Comparison of ENCODE assay signal across 1 cellular context in the genomic region with DNA sequence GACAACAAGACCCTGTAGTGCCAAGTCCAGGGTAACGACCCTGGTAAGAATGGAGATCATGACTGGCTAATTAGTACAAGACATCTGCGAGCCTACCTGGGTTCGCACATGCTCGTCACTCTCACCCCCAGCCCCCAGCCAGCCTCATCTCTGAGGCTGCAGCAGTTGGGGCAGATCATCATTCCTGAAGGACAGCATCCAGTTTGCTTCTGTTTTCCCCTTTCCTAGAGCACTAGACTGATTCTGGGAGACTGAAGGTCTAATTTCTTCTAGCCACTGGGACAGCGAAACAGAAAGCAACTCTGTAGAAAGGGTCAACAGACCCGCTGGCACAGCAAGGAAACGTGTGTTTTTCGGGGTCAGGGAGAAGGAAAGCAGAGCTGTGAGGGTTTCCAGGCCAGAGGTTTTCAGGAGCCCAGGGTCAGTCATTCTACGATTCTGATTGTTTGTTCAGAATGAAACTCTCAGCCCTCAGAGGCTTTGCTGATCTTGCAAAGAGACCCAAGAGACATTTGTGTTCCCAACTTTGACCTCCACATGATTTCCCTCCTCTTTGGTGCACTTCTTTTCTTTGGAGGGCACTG.
A peak's percentile ranks its signal among the peaks of the same experiment; 100 is the strongest.
TF ChIP-seq lines count a peak whose summit lies in the region.

No MANE protein-coding gene starts in this region.

TF ChIP-seq in GM12878, 131 proteins besides CTCF, POLR2A, EP300 and RAD21 (continued from another document):
- TF ChIP-seq, protein P1, sequence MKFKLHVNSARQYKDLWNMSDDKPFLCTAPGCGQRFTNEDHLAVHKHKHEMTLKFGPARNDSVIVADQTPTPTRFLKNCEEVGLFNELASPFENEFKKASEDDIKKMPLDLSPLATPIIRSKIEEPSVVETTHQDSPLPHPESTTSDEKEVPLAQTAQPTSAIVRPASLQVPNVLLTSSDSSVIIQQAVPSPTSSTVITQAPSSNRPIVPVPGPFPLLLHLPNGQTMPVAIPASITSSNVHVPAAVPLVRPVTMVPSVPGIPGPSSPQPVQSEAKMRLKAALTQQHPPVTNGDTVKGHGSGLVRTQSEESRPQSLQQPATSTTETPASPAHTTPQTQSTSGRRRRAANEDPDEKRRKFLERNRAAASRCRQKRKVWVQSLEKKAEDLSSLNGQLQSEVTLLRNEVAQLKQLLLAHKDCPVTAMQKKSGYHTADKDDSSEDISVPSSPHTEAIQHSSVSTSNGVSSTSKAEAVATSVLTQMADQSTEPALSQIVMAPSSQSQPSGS (IDR thresholded peaks at IDR 0.05; ENCODE audit: low read length): no peak
- TF ChIP-seq, protein P2, sequence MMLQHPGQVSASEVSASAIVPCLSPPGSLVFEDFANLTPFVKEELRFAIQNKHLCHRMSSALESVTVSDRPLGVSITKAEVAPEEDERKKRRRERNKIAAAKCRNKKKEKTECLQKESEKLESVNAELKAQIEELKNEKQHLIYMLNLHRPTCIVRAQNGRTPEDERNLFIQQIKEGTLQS (IDR thresholded peaks at IDR 0.05; ENCODE audit: borderline replicate concordance, extremely low read depth, low read depth, low read length): no peak
- no peak for TF ChIP-seq GABPA (IDR thresholded peaks at IDR 0.05; ENCODE audit: low read depth)
- no peak for TF ChIP-seq POLR2AphosphoS2 (IDR thresholded peaks at IDR 0.05; ENCODE audit: low read depth, low read length)
- TF ChIP-seq ZNF274 (IDR thresholded peaks at IDR 0.05; ENCODE audit: insufficient read depth, insufficient read length): no peak
- no peak for TF ChIP-seq TARDBP (IDR thresholded peaks at IDR 0.05; ENCODE audit: borderline replicate concordance)
- TF ChIP-seq, protein P3, sequence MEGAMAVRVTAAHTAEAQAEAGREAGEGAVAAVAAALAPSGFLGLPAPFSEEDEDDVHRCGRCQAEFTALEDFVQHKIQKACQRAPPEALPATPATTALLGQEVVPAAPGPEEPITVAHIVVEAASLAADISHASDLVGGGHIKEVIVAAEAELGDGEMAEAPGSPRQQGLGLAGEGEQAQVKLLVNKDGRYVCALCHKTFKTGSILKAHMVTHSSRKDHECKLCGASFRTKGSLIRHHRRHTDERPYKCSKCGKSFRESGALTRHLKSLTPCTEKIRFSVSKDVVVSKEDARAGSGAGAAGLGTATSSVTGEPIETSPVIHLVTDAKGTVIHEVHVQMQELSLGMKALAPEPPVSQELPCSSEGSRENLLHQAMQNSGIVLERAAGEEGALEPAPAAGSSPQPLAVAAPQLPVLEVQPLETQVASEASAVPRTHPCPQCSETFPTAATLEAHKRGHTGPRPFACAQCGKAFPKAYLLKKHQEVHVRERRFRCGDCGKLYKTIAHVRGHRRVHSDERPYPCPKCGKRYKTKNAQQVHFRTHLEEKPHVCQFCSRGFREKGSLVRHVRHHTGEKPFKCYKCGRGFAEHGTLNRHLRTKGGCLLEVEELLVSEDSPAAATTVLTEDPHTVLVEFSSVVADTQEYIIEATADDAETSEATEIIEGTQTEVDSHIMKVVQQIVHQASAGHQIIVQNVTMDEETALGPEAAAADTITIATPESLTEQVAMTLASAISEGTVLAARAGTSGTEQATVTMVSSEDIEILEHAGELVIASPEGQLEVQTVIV (IDR thresholded peaks at IDR 0.05; ENCODE audit: borderline replicate concordance, partially characterized antibody): no peak
- TF ChIP-seq SMAD5 (IDR thresholded peaks at IDR 0.05; ENCODE audit: low read depth): no peak
- TF ChIP-seq, protein P4, sequence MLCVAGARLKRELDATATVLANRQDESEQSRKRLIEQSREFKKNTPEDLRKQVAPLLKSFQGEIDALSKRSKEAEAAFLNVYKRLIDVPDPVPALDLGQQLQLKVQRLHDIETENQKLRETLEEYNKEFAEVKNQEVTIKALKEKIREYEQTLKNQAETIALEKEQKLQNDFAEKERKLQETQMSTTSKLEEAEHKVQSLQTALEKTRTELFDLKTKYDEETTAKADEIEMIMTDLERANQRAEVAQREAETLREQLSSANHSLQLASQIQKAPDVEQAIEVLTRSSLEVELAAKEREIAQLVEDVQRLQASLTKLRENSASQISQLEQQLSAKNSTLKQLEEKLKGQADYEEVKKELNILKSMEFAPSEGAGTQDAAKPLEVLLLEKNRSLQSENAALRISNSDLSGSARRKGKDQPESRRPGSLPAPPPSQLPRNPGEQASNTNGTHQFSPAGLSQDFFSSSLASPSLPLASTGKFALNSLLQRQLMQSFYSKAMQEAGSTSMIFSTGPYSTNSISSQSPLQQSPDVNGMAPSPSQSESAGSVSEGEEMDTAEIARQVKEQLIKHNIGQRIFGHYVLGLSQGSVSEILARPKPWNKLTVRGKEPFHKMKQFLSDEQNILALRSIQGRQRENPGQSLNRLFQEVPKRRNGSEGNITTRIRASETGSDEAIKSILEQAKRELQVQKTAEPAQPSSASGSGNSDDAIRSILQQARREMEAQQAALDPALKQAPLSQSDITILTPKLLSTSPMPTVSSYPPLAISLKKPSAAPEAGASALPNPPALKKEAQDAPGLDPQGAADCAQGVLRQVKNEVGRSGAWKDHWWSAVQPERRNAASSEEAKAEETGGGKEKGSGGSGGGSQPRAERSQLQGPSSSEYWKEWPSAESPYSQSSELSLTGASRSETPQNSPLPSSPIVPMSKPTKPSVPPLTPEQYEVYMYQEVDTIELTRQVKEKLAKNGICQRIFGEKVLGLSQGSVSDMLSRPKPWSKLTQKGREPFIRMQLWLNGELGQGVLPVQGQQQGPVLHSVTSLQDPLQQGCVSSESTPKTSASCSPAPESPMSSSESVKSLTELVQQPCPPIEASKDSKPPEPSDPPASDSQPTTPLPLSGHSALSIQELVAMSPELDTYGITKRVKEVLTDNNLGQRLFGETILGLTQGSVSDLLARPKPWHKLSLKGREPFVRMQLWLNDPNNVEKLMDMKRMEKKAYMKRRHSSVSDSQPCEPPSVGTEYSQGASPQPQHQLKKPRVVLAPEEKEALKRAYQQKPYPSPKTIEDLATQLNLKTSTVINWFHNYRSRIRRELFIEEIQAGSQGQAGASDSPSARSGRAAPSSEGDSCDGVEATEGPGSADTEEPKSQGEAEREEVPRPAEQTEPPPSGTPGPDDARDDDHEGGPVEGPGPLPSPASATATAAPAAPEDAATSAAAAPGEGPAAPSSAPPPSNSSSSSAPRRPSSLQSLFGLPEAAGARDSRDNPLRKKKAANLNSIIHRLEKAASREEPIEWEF (IDR thresholded peaks at IDR 0.05; ENCODE audit: insufficient replicate concordance, low read depth, low read length): no peak
- no peak for TF ChIP-seq FOXK2 (IDR thresholded peaks at IDR 0.05)
- TF ChIP-seq CBX3 (IDR thresholded peaks at IDR 0.05; ENCODE audit: borderline replicate concordance, low read depth): no peak
- TF ChIP-seq KLF5 (IDR thresholded peaks at IDR 0.05; ENCODE audit: partially characterized antibody): no peak
- no peak for TF ChIP-seq SUPT20H (IDR thresholded peaks at IDR 0.05; ENCODE audit: borderline replicate concordance, control insufficient read depth, low read depth, low read length)
- TF ChIP-seq SREBF2 (IDR thresholded peaks at IDR 0.05; ENCODE audit: low read length): no peak
- no peak for TF ChIP-seq HCFC1 (IDR thresholded peaks at IDR 0.05; ENCODE audit: low read length)
- TF ChIP-seq NBN (IDR thresholded peaks at IDR 0.05): no peak
- no peak for TF ChIP-seq FOS (IDR thresholded peaks at IDR 0.05; ENCODE audit: borderline replicate concordance, extremely low read depth, insufficient read length)
- no peak for TF ChIP-seq MEF2B (IDR thresholded peaks at IDR 0.05; ENCODE audit: partially characterized antibody, poor library complexity, severe bottlenecking)
- peak; percentile 37; the same call in 1 of the 2 replicates for TF ChIP-seq IRF4 (IDR thresholded peaks at IDR 0.05; ENCODE audit: low read depth, low read length)
- TF ChIP-seq, protein P5, sequence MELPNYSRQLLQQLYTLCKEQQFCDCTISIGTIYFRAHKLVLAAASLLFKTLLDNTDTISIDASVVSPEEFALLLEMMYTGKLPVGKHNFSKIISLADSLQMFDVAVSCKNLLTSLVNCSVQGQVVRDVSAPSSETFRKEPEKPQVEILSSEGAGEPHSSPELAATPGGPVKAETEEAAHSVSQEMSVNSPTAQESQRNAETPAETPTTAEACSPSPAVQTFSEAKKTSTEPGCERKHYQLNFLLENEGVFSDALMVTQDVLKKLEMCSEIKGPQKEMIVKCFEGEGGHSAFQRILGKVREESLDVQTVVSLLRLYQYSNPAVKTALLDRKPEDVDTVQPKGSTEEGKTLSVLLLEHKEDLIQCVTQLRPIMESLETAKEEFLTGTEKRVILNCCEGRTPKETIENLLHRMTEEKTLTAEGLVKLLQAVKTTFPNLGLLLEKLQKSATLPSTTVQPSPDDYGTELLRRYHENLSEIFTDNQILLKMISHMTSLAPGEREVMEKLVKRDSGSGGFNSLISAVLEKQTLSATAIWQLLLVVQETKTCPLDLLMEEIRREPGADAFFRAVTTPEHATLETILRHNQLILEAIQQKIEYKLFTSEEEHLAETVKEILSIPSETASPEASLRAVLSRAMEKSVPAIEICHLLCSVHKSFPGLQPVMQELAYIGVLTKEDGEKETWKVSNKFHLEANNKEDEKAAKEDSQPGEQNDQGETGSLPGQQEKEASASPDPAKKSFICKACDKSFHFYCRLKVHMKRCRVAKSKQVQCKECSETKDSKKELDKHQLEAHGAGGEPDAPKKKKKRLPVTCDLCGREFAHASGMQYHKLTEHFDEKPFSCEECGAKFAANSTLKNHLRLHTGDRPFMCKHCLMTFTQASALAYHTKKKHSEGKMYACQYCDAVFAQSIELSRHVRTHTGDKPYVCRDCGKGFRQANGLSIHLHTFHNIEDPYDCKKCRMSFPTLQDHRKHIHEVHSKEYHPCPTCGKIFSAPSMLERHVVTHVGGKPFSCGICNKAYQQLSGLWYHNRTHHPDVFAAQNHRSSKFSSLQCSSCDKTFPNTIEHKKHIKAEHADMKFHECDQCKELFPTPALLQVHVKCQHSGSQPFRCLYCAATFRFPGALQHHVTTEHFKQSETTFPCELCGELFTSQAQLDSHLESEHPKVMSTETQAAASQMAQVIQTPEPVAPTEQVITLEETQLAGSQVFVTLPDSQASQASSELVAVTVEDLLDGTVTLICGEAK (IDR thresholded peaks at IDR 0.05; ENCODE audit: borderline replicate concordance): no peak
- TF ChIP-seq CBFB (IDR thresholded peaks at IDR 0.05; ENCODE audit: low read depth): no peak
- peak; percentile 31 to 35; a peak in 2 of 4 replicates for TF ChIP-seq IKZF2 (IDR thresholded peaks at IDR 0.05)
- TF ChIP-seq ATF7 (IDR thresholded peaks at IDR 0.05; ENCODE audit: low read depth): no peak
- no peak for TF ChIP-seq ZNF622 (IDR thresholded peaks at IDR 0.05)
- TF ChIP-seq SMC3 (IDR thresholded peaks at IDR 0.05; ENCODE audit: borderline replicate concordance, low read length): no peak
- TF ChIP-seq, protein P6, sequence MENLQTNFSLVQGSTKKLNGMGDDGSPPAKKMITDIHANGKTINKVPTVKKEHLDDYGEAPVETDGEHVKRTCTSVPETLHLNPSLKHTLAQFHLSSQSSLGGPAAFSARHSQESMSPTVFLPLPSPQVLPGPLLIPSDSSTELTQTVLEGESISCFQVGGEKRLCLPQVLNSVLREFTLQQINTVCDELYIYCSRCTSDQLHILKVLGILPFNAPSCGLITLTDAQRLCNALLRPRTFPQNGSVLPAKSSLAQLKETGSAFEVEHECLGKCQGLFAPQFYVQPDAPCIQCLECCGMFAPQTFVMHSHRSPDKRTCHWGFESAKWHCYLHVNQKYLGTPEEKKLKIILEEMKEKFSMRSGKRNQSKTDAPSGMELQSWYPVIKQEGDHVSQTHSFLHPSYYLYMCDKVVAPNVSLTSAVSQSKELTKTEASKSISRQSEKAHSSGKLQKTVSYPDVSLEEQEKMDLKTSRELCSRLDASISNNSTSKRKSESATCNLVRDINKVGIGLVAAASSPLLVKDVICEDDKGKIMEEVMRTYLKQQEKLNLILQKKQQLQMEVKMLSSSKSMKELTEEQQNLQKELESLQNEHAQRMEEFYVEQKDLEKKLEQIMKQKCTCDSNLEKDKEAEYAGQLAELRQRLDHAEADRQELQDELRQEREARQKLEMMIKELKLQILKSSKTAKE (IDR thresholded peaks at IDR 0.05; ENCODE audit: low read depth, poor library complexity, severe bottlenecking): no peak
